In the genomic region with DNA sequence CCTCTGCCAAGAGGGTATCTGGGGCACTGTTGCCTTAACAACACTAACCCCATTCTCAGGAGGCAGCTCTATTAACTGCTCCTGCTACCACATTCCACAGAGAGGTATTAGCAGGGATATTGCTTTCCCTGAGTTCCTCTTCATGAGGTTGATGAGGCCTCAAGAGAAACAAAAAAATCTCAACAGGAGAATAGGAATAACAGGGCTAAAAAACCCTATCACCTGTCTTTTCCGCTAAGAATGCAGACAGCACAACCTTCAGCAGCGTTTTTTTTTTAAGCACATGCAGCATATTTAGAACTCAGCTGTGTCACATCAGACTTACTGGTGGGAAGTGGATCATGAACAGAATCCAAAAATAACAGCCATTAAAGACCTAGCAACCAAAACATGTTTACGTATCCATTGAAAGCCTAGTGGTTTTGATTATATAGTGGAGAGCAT, we compare ENCODE assay signal across 1 cellular context.
A peak's percentile ranks its signal among the peaks of the same experiment; 100 is the strongest.
TF ChIP-seq lines count a peak whose summit lies in the region.

No MANE protein-coding gene starts in this region.

TF ChIP-seq in HEK293, 187 proteins besides CTCF, POLR2A, EP300 and RAD21 (continued from another document):
- TF ChIP-seq, protein P1, sequence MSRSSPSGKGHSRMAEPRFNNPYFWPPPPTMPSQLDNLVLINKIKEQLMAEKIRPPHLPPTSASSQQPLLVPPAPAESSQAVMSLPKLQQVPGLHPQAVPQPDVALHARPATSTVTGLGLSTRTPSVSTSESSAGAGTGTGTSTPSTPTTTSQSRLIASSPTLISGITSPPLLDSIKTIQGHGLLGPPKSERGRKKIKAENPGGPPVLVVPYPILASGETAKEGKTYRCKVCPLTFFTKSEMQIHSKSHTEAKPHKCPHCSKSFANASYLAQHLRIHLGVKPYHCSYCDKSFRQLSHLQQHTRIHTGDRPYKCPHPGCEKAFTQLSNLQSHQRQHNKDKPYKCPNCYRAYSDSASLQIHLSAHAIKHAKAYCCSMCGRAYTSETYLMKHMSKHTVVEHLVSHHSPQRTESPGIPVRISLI (tag by site-specific recombination; IDR thresholded peaks at IDR 0.05): peak; percentile 61; the same call in 1 of the 2 replicates
- TF ChIP-seq ZXDB (tag by site-specific recombination; IDR thresholded peaks at IDR 0.05): peak; percentile 50
- no peak for TF ChIP-seq ZNF140 (tag by site-specific recombination; IDR thresholded peaks at IDR 0.05)
- no peak for TF ChIP-seq ZNF621 (tag by site-specific recombination; IDR thresholded peaks at IDR 0.05)
- TF ChIP-seq, protein P2, sequence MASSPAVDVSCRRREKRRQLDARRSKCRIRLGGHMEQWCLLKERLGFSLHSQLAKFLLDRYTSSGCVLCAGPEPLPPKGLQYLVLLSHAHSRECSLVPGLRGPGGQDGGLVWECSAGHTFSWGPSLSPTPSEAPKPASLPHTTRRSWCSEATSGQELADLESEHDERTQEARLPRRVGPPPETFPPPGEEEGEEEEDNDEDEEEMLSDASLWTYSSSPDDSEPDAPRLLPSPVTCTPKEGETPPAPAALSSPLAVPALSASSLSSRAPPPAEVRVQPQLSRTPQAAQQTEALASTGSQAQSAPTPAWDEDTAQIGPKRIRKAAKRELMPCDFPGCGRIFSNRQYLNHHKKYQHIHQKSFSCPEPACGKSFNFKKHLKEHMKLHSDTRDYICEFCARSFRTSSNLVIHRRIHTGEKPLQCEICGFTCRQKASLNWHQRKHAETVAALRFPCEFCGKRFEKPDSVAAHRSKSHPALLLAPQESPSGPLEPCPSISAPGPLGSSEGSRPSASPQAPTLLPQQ (tag by site-specific recombination; IDR thresholded peaks at IDR 0.05): no peak
- TF ChIP-seq, protein P3, sequence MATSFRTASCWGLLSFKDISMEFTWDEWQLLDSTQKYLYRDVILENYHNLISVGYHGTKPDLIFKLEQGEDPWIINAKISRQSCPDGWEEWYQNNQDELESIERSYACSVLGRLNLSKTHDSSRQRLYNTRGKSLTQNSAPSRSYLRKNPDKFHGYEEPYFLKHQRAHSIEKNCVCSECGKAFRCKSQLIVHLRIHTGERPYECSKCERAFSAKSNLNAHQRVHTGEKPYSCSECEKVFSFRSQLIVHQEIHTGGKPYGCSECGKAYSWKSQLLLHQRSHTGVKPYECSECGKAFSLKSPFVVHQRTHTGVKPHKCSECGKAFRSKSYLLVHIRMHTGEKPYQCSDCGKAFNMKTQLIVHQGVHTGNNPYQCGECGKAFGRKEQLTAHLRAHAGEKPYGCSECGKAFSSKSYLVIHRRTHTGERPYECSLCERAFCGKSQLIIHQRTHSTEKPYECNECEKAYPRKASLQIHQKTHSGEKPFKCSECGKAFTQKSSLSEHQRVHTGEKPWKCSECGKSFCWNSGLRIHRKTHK (tag by site-specific recombination; IDR thresholded peaks at IDR 0.05): no peak
- TF ChIP-seq OSR2 (tag by site-specific recombination; IDR thresholded peaks at IDR 0.05): peak; percentile 90
- TF ChIP-seq ATF2 (tag by site-specific recombination; IDR thresholded peaks at IDR 0.05; ENCODE audit: low read depth): no peak
- TF ChIP-seq ZNF335 (tag by site-specific recombination; conservative IDR thresholded peaks at IDR 0.05): 0 out of 2 replicates have a peak, but pooled peaks have one; percentile 8
- 0 out of 2 replicates have a peak, but pooled peaks have one; percentile 20 for TF ChIP-seq ZNF10 (tag by site-specific recombination; IDR thresholded peaks at IDR 0.05)
- TF ChIP-seq, protein P4, sequence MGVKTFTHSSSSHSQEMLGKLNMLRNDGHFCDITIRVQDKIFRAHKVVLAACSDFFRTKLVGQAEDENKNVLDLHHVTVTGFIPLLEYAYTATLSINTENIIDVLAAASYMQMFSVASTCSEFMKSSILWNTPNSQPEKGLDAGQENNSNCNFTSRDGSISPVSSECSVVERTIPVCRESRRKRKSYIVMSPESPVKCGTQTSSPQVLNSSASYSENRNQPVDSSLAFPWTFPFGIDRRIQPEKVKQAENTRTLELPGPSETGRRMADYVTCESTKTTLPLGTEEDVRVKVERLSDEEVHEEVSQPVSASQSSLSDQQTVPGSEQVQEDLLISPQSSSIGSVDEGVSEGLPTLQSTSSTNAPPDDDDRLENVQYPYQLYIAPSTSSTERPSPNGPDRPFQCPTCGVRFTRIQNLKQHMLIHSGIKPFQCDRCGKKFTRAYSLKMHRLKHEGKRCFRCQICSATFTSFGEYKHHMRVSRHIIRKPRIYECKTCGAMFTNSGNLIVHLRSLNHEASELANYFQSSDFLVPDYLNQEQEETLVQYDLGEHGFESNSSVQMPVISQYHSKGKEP (tag by site-specific recombination; IDR thresholded peaks at IDR 0.05): peak; percentile 91
- no peak for TF ChIP-seq ZNF169 (tag by site-specific recombination; IDR thresholded peaks at IDR 0.05)
- TF ChIP-seq ZEB2 (tag by site-specific recombination; IDR thresholded peaks at IDR 0.05): 0 out of 2 replicates have a peak, but pooled peaks have one; percentile 31
- TF ChIP-seq OVOL3 (tag by site-specific recombination; IDR thresholded peaks at IDR 0.05): peak; percentile 82; the same call in 1 of the 2 replicates
- TF ChIP-seq ZNF292 (tag by site-specific recombination; IDR thresholded peaks at IDR 0.05; ENCODE audit: borderline replicate concordance, low read depth): no peak
- peak; percentile 62 for TF ChIP-seq SP7 (tag by site-specific recombination; IDR thresholded peaks at IDR 0.05)
TF ChIP-seq in HEK293: peak in this region for 16.
